Comparison of ENCODE assay signal across 1 cellular context in the genomic region with DNA sequence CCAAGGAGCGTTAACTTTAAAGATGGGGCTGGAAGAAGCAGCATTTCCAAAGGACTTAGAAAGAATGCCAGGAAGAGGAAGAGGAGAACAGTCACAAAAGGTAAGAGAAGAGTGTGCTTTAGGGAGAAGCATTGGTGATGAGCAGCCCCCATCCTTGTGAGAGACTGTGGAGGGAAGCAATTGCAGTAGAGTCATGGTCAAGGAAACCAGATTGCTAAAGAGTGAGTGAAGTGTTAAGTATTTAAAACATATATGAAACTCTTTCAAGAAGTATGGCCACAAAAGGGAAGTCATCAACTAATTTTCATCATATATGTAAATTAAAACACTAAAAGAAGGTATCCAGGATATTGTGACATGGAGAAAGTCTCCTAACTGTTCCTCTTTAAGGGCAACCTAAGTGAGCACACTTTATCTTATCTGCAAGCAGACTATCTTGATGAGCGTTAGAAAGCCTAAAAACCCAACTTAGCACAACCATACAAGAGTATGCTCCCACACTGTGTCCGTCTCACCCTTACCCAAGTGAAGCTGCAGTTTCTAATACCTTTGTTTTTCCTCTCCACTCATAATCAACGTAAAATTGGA.
TF ChIP-seq lines count a peak whose summit lies in the region.

No MANE protein-coding gene starts in this region.

TF ChIP-seq in H1, 55 proteins besides CTCF, POLR2A, EP300 and RAD21:
- TF ChIP-seq SIX5 (IDR thresholded peaks at IDR 0.05; ENCODE audit: low read depth, low read length) (no peak), ASH2L (IDR thresholded peaks at IDR 0.05; ENCODE audit: low read length) (no peak), SAP30 (IDR thresholded peaks at IDR 0.05; ENCODE audit: insufficient read depth, insufficient replicate concordance, low read length) (no peak), CBX5 (IDR thresholded peaks at IDR 0.05; ENCODE audit: low read depth, low read length) (no peak), SUZ12 (IDR thresholded peaks at IDR 0.05; ENCODE audit: low read length) (no peak), CHD1 (IDR thresholded peaks at IDR 0.05; ENCODE audit: low read depth, low read length) (no peak), NANOG (IDR thresholded peaks at IDR 0.05; ENCODE audit: insufficient read depth, low read depth, low read length, poor library complexity, severe bottlenecking) (no peak), ZNF274 (IDR thresholded peaks at IDR 0.05; ENCODE audit: borderline replicate concordance, extremely low read depth, low read length) (no peak)
TF ChIP-seq in H1: peak in this region for 0.
